In the genomic region with DNA sequence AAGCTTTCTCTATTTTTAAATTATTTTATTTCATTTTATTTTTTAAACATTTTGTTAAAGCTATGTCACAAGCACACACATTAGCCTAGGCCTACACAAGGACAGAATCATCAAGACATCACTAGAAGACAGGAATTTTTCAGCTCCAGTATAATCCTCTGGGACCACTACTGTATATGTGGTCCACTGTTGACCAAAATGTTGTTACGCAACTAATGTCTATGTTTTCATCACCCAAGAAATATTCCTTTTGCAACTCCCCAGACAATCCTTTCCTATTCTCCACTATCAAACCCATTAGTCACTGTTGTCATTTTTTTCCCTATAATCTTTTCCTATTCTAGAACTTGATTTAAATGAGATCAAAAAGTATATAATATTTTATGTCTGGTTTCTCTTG, we compare ENCODE assay signal across 13 cellular contexts.
A peak's percentile ranks its signal among the peaks of the same experiment; 100 is the strongest.
DNase-seq lines count a peak whose midpoint lies in the region; ATAC-seq, FAIRE-seq and TF ChIP-seq lines count a peak whose summit lies in the region.
"Had no signal": no experiment of that assay in that cellular context is flagged by ENCODE, and none has a peak within 500 bp of the region (broad histone marks: within the 10 kb centered on the region; RNA-seq: fewer than 3 reads in every experiment).

No MANE protein-coding gene starts in this region.

- no peak for TF ChIP-seq RAD21 in Ishikawa (IDR thresholded peaks at IDR 0.05; ENCODE audit: low read depth)

- no peaks in the 10 kb centered on the region for H3K79me2 ChIP-seq in GM23248 (ENCODE audit: insufficient read depth)

- no peak for TF ChIP-seq CTCF in bronchial epithelial cell (IDR thresholded peaks at IDR 0.05; ENCODE audit: insufficient read depth, low read length, severe bottlenecking)

- H3K4me1 ChIP-seq in GM23248 (ENCODE audit: insufficient read depth) = no peaks in the 10 kb centered on the region

- H3K27me3 ChIP-seq in bronchial epithelial cell (ENCODE audit: control insufficient read depth, insufficient read depth, low read length) = no peaks in the 10 kb centered on the region
- H3K27me3 ChIP-seq in GM23248 (replicated peaks; ENCODE audit: insufficient read depth) = no peaks in the 10 kb centered on the region

- in situ Hi-C loops in GM23248 (cut with MboI) = no loop called here

- intact Hi-C loops in sciatic nerve (cut with DNase I) = no loop called here

- no peak for TF ChIP-seq EP300 in Ishikawa (IDR thresholded peaks at IDR 0.05; ENCODE audit: borderline replicate concordance)

- H3K4me2 ChIP-seq in GM23248 (ENCODE audit: unreplicated experiment) = no peak overlapping the region

- no peaks in the 10 kb centered on the region for H3K9me3 ChIP-seq in GM23248 (ENCODE audit: low read depth)

- ATAC-seq in GM21367 (IDR thresholded peaks at IDR 0.05; ENCODE audit: unreplicated experiment) (no peak), sciatic nerve (no peak)

- FAIRE-seq in bronchial epithelial cell (lab: Jason Lieb, UNC) = no peak

- 61 to 79% methylated on average over 1 of the region's 1 CpG for WGBS in GM23248 (ENCODE audit: low coverage in 1 of 2, low lambda C conversion rate in 2 of 2, missing lambda C conversion rate in 2 of 2), 2 experiments

- H4K20me1 ChIP-seq in GM23248 (ENCODE audit: insufficient read depth) = no peaks in the 10 kb centered on the region

- H3K36me3 ChIP-seq in bronchial epithelial cell (ENCODE audit: control insufficient read depth, insufficient read depth, low read length) (no peaks in the 10 kb centered on the region), GM23248 (ENCODE audit: low read depth) (no peaks in the 10 kb centered on the region)

- no peak overlapping the region for H3K4me3 ChIP-seq in bronchial epithelial cell (ENCODE audit: low read depth, low read length)
- no peak overlapping the region for H3K4me3 ChIP-seq in skeletal muscle cell (ENCODE audit: low read depth, low read length)
- H3K4me3 ChIP-seq in GM23248 = no peak overlapping the region

- no peak overlapping the region for H3K27ac ChIP-seq in GM23248

- no peak overlapping the region for H3K9ac ChIP-seq in GM23248

- no peaks in the 10 kb centered on the region for H3K9me2 ChIP-seq in GM23248 (ENCODE audit: insufficient read depth)

- no peak overlapping the region for H2AFZ ChIP-seq in GM23248

- no peaks in the 10 kb centered on the region for H3F3A ChIP-seq in GM23248 (ENCODE audit: insufficient read depth)

- DNase-seq in HT1080 (ENCODE audit: low read depth) = peak; percentile 23
- DNase-seq in bronchial epithelial cell (ENCODE audit: low read depth) = peak; percentile 8
- DNase-seq in skeletal muscle cell (ENCODE audit: low read depth) = peak; percentile 38
- DNase-seq in GM23248 = no peak
- DNase-seq in sciatic nerve (ENCODE audit: low spot score) = no peak
- DNase-seq: C1 segment of cervical spinal cord; Calu3; CD4-positive, alpha-beta T cell; DMS 273 treated with DMSO at 0.1 percent for 48 hours; HCEC 1CT; HFFc6 had no signal

TF ChIP-seq in Ishikawa, 13 proteins besides CTCF, POLR2A, EP300 and RAD21:
- no peak for TF ChIP-seq NFIC (IDR thresholded peaks at IDR 0.05)
- no peak for TF ChIP-seq ZBTB7A (IDR thresholded peaks at IDR 0.05; ENCODE audit: low read depth)
- TF ChIP-seq TEAD4 (IDR thresholded peaks at IDR 0.05) = no peak
- TF ChIP-seq CEBPB (IDR thresholded peaks at IDR 0.05) = peak; percentile 51; the same call in 1 of the 2 replicates

Comparison
In these comparisons a context has a peak if more than half of its experiments do, and no peak if none do; other contexts are left out.
1. DNase-seq: peak in HT1080 (single experiment), bronchial epithelial cell (single experiment) and skeletal muscle cell (single experiment); none in GM23248 (single experiment) and sciatic nerve (single experiment).